Comparison of ENCODE assay signal across 26 cellular contexts in genomic region chr6:36318690-36319435, GRCh38. TPM values are rescaled to one million over a fixed set of nuclear protein-coding genes. Genes with fewer than 3 reads are reported as not detected.
A peak's percentile ranks its signal among the peaks of the same experiment; 100 is the strongest.
DNase-seq lines count a peak whose midpoint lies in the region; ATAC-seq and TF ChIP-seq lines count a peak whose summit lies in the region.
"Had no signal": no experiment of that assay in that cellular context is flagged by ENCODE, and none has a peak within 500 bp of the region (broad histone marks: within the 10 kb centered on the region; RNA-seq: fewer than 3 reads in every experiment).

No MANE protein-coding gene starts in this region.

- no peak for TF ChIP-seq CTCF in 22Rv1 (IDR thresholded peaks at IDR 0.05)

- no peaks in the 10 kb centered on the region for H3K36me3 Mint-ChIP-seq in T-cell
- H3K36me3 Mint-ChIP-seq: stimulated activated memory B cell treated with anti-CD40 and anti-IgM and Interleukin-4, amounts not matched to agents 10 μg/mL and 1 μg/mL and 100 μg/mL, for 72 hours had no signal

- POLR2A ChIA-PET in T-cell (lab: Charles Lee) = interaction anchor here (0.5 to 0.6 kb wide), 2 partner anchors 203 to 960 kb away, joined by 3 to 4 read pairs; no protein-coding TSS in a partner anchor

- H3K4me3 Mint-ChIP-seq in T-cell = no peak overlapping the region
- H3K4me3 Mint-ChIP-seq: stimulated activated memory B cell treated with anti-CD40 and anti-IgM and Interleukin-4, amounts not matched to agents 10 μg/mL and 1 μg/mL and 100 μg/mL, for 72 hours; T-helper 2 cell treated with Interferon-gamma antibody and Interleukin-4, amounts not matched to agents 5 μg/mL and 100 μg/mL, for 36 hours had no signal

- H3K27ac Mint-ChIP-seq in T-cell = no peak overlapping the region
- H3K27ac Mint-ChIP-seq: stimulated activated memory B cell treated with anti-CD40 and anti-IgM and Interleukin-4, amounts not matched to agents 10 μg/mL and 1 μg/mL and 100 μg/mL, for 72 hours; T-helper 2 cell treated with Interferon-gamma antibody and Interleukin-4, amounts not matched to agents 5 μg/mL and 100 μg/mL, for 36 hours had no signal

- no peaks in the 10 kb centered on the region for H3K27me3 Mint-ChIP-seq in T-cell

- ATAC-seq in GM21576 (IDR thresholded peaks at IDR 0.05; ENCODE audit: unreplicated experiment) (no peak), T-cell (replicated peaks in 1 of 4) (no peak)
- ATAC-seq: lower lobe of right lung; stimulated activated memory B cell treated with anti-CD40 and anti-IgM and Interleukin-4, amounts not matched to agents 10 μg/mL and 1 μg/mL and 100 μg/mL, for 72 hours had no signal

- H3K4me1 Mint-ChIP-seq in T-cell = no peaks in the 10 kb centered on the region

- DNase-seq in HT-29 (ENCODE audit: low spot score) (peak; percentile 49), NCI-H82 treated with DMSO at 0.1 percent for 48 hours (lab: John Stamatoyannopoulos, UW; ENCODE audit: unreplicated experiment) (peak; percentile 57), kidney glomerular epithelial cell (lab: John Stamatoyannopoulos, UW) (peak; percentile 5), activated T-cell treated with anti-CD3 and anti-CD28 coated beads for 4 hours (no peak), NCI-H1930 (lab: John Stamatoyannopoulos, UW) (no peak), T-cell (no peak)
- DNase-seq: ACHN; activated CD4-positive, alpha-beta T cell treated with anti-CD3 and anti-CD28 coated beads, Interleukin-2, amount 50 U/mL, for 48 hours; activated CD4-positive, CD25-positive, alpha-beta regulatory T cell; activated gamma-delta T cell; hypothalamus; Kasumi-1; lower lobe of right lung; SK-N-SH had no signal

- peak overlapping the region; percentile 2; the same call in 1 of the 2 replicates for H3K27ac ChIP-seq in 22Rv1
- H3K27ac ChIP-seq: BLaER1 treated with 17β-estradiol and CSF1 and Interleukin-3, amounts not matched to agents 10 nM and 100 nM; esophagus muscularis mucosa; lower lobe of right lung; neutrophil; skin epidermis; vagina had no signal

- no peaks in the 10 kb centered on the region for H3K9me3 Mint-ChIP-seq in T-cell
- H3K9me3 Mint-ChIP-seq: stimulated activated memory B cell treated with anti-CD40 and anti-IgM and Interleukin-4, amounts not matched to agents 10 μg/mL and 1 μg/mL and 100 μg/mL, for 72 hours; T-helper 2 cell treated with Interferon-gamma antibody and Interleukin-4, amounts not matched to agents 5 μg/mL and 100 μg/mL, for 36 hours had no signal

- CTCF ChIA-PET in T-cell (lab: Charles Lee) = no interaction called here

RNA-seq across cellular contexts. Expression of gene BNIP5, which starts 17.8 kb away (rescaled TPM):
- total RNA-seq in HT-29 (2014; rRNA removed; shearing (Covaris generic)) = 3.6 and 4.6 TPM in 2 replicates
- under 1 TPM in 1 of 5 donors, not detected in 4; 0.09 TPM for total RNA-seq in T-cell
- total RNA-seq: esophagus muscularis mucosa, H1, lower lobe of right lung, pulmonary artery endothelial cell, vagina had no signal

RNA-seq across cellular contexts. Expression of gene PNPLA1, which starts 49.0 kb away (rescaled TPM):
- total RNA-seq in HT-29 (2014; rRNA removed; shearing (Covaris generic)) = 0.23 and 0.38 TPM in 2 replicates
- total RNA-seq in T-cell = under 1 TPM in 2 of 5 donors, not detected in 3; 0.20 to 0.22 TPM
- total RNA-seq: frontal cortex, H1, pulmonary artery endothelial cell, vagina had no signal

Comparison
In these comparisons a context has a peak if more than half of its experiments do, and no peak if none do; other contexts are left out.
1. DNase-seq: peak in HT-29 (single experiment), NCI-H82 treated with DMSO at 0.1 percent for 48 hours (single experiment) and kidney glomerular epithelial cell (single experiment); none in activated T-cell treated with anti-CD3 and anti-CD28 coated beads for 4 hours (single experiment), NCI-H1930 (0 of 2) and T-cell (0 of 34).